ENCODE assay signal across 3 cellular contexts in genomic region chrX:118147771-118148170, GRCh38. TPM values are rescaled to one million over a fixed set of nuclear protein-coding genes. Genes with fewer than 3 reads are reported as not detected.
DNase-seq lines count a peak whose midpoint lies in the region; TF ChIP-seq lines count a peak whose summit lies in the region.
"Not testable (repeated sequence)": the region's sequence is repeated elsewhere in the genome, so short reads cannot be mapped to it uniquely, and the experiment has no call there.
"Had no signal": no experiment of that assay in that cellular context is flagged by ENCODE, and none has a peak within 500 bp of the region (broad histone marks: within the 10 kb centered on the region; RNA-seq: fewer than 3 reads in every experiment).

No MANE protein-coding gene starts in this region.

- TF ChIP-seq CTCF in A673 (conservative IDR thresholded peaks at IDR 0.05; ENCODE audit: low read depth, low read length); HEK293 (tag by site-specific recombination; IDR thresholded peaks at IDR 0.05): not testable (repeated sequence)

- H3K4me3 ChIP-seq in A673 (ENCODE audit: low read depth, low read length, poor library complexity, severe bottlenecking); HEK293 (ENCODE audit: low read depth, low read length): not testable (repeated sequence)

- H3K27me3 ChIP-seq in A673 (replicated peaks; ENCODE audit: insufficient read depth, low read depth, low read length, poor library complexity): not testable (repeated sequence)

- POLR2A ChIA-PET in A673 (lab: Charles Lee; ENCODE audit: low non-redundant PET); HEK293 (lab: Yijun Ruan, JAX): not testable (repeated sequence)

- CTCF ChIA-PET in A673 (lab: Charles Lee): interaction anchor here (0.6 kb wide), 1 partner anchor 151 kb away, joined by 3 read pairs; no protein-coding TSS in a partner anchor
- CTCF ChIA-PET in HEK293 (lab: Yijun Ruan, JAX): not testable (repeated sequence)

- intact Hi-C loops in A673 (cut with micrococcal nuclease; ENCODE audit: unreplicated experiment): loop anchor here (2.0 kb wide), 1 partner anchor 73 kb away; no protein-coding TSS in a partner anchor

- H3K4me1 ChIP-seq in A673 (ENCODE audit: insufficient read depth, low read length, poor library complexity, severe bottlenecking); HEK293 (ENCODE audit: control insufficient read depth, insufficient read depth, low read length): not testable (repeated sequence)

- BruUV-seq in A673 (replicated peaks; lab: Mats Ljungman, UMichigan): not testable (repeated sequence)

- H3K9me3 ChIP-seq in A673 (ENCODE audit: low read depth, low read length, poor library complexity, severe bottlenecking); HEK293 (ENCODE audit: control insufficient read depth, insufficient read depth, low read depth, low read length): not testable (repeated sequence)

- H3K27ac ChIP-seq in A673 (ENCODE audit: low read depth, low read length, poor library complexity, severe bottlenecking); HEK293 (ENCODE audit: extremely low read depth, low read depth, low read length): not testable (repeated sequence)

- H3K36me3 ChIP-seq in A673 (ENCODE audit: insufficient read depth, low read length, poor library complexity, severe bottlenecking); HEK293 (ENCODE audit: control insufficient read depth in 2 of 2, insufficient read depth in 1 of 2, low read length in 2 of 2): not testable (repeated sequence)

- DNase-seq in A673 (ENCODE audit: low spot score): peak; percentile 18

TF ChIP-seq in HEK293, 187 proteins besides CTCF, POLR2A, EP300 and RAD21:
- peak; percentile 67; the same call in 1 of the 2 replicates for TF ChIP-seq ZNF366 (tag by site-specific recombination; conservative IDR thresholded peaks at IDR 0.05)

RNA-seq across cellular contexts. Expression of gene KLHL13, which starts 31.2 kb away (rescaled TPM):
- 44.7 and 46.3 TPM in 2 replicates for total RNA-seq in A673 (2021)
- total RNA-seq: B cell had no signal
